In genomic region chr18:14747513-14748474, GRCh38 we compare ENCODE assay signal across 1 cellular context.
TF ChIP-seq lines count a peak whose summit lies in the region.

TSS of gene ANKRD30B (plus strand) at chr18:14748172. CDS start at chr18:14748420, 248 bp downstream.

TF ChIP-seq in SK-N-SH treated with all-trans-retinoic acid at 6 μM for 48 hours, 23 proteins besides CTCF, POLR2A, EP300 and RAD21 (continued from another document):
- TF ChIP-seq OSR1 (CRISPR knock-in tag; IDR thresholded peaks at IDR 0.05) (no peak), ZC3H10 (CRISPR knock-in tag; IDR thresholded peaks at IDR 0.05) (no peak), POU6F1 (CRISPR knock-in tag; IDR thresholded peaks at IDR 0.05; ENCODE audit: borderline replicate concordance, low read depth) (no peak), GLIS3 (CRISPR knock-in tag; IDR thresholded peaks at IDR 0.05) (no peak), ESRRG (CRISPR knock-in tag; IDR thresholded peaks at IDR 0.05) (no peak), SNAI2 (CRISPR knock-in tag; IDR thresholded peaks at IDR 0.05) (no peak), CSRNP3 (CRISPR knock-in tag; IDR thresholded peaks at IDR 0.05) (no peak), CREB5 (CRISPR knock-in tag; IDR thresholded peaks at IDR 0.05; ENCODE audit: low read depth) (no peak)
